ENCODE assay signal across 8 cellular contexts in the genomic region with DNA sequence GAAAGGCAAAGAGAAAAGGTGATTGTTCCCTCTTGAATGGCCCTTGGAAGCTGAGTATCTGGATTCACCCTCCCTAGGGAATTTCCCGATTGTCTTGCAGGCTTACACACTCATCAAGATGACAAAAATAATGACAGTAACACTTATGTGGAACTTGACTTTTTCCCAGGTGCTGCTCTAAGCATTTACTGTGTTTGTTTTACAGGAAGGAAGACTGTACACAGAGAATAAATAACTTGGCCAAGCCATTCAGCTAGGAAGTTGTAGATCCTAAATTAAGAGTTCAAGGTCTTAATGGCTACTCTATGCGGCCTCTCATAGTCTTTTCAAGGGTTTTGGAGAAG. TPM values are rescaled to one million over a fixed set of nuclear protein-coding genes. Genes with fewer than 3 reads are reported as not detected.
DNase-seq lines count a peak whose midpoint lies in the region; ATAC-seq and TF ChIP-seq lines count a peak whose summit lies in the region.

No MANE protein-coding gene starts in this region.

- H3K9me2 ChIP-seq in Karpas-422 (replicated peaks; ENCODE audit: insufficient read depth, low read length): no peaks in the 10 kb centered on the region

- no peaks in the 10 kb centered on the region for H3K27me3 ChIP-seq in Karpas-422 (ENCODE audit: low read length)

- H3K27ac ChIP-seq in Karpas-422 (ENCODE audit: low read length): no peak overlapping the region

- H3K9me3 Mint-ChIP-seq in CD14-positive monocyte (peaks cover 11 to 23% (median 20%) of the 10 kb centered on the region in 7 donors), IgD-negative memory B cell (peaks cover 2 to 9% (median 7%) of the 10 kb centered on the region in 3 donors), natural killer cell (no peaks in the 10 kb centered on the region)
- peaks cover 22% of the 10 kb centered on the region for H3K9me3 Mint-ChIP-seq in dendritic cell treated with granulocyte-macrophage colony-stimulating factor and Interleukin-4, amounts not matched to agents 40 ng/mL and 50 ng/mL, for 4 days

- H3K4me3 Mint-ChIP-seq in CD14-positive monocyte (peak overlapping the region; percentile 58 to 90), IgD-negative memory B cell (peak overlapping the region; percentile 76 to 90 (median 80)), natural killer cell (peak overlapping the region; percentile 58)
- H3K4me3 Mint-ChIP-seq in dendritic cell treated with granulocyte-macrophage colony-stimulating factor and Interleukin-4, amounts not matched to agents 40 ng/mL and 50 ng/mL, for 4 days: peak overlapping the region; percentile 81

- H3K27ac Mint-ChIP-seq in CD14-positive monocyte: no peak overlapping the region
- peak overlapping the region in 2 of 3 donors; percentile 16 to 59 for H3K27ac Mint-ChIP-seq in IgD-negative memory B cell
- peak overlapping the region; percentile 54 for H3K27ac Mint-ChIP-seq in dendritic cell treated with granulocyte-macrophage colony-stimulating factor and Interleukin-4, amounts not matched to agents 40 ng/mL and 50 ng/mL, for 4 days
- H3K27ac Mint-ChIP-seq in natural killer cell: no peak overlapping the region

- no peaks in the 10 kb centered on the region for H3K9me3 ChIP-seq in Karpas-422 (ENCODE audit: low read length)

- no peaks in the 10 kb centered on the region for H4K20me1 ChIP-seq in Karpas-422 (ENCODE audit: insufficient read depth, low read depth, low read length)

- TF ChIP-seq CTCF in CD14-positive monocyte (IDR thresholded peaks at IDR 0.05): no peak
- TF ChIP-seq CTCF in natural killer cell (IDR thresholded peaks at IDR 0.05): no peak

- H3K9ac ChIP-seq in Karpas-422 (ENCODE audit: low read length): no peak overlapping the region

- H2AFZ ChIP-seq in Karpas-422 (ENCODE audit: low read length): no peak overlapping the region

- intact Hi-C loops in CD14-positive monocyte (cut with micrococcal nuclease) (no loop called here), natural killer cell (cut with micrococcal nuclease) (no loop called here)
- intact Hi-C loops in dendritic cell treated with granulocyte-macrophage colony-stimulating factor and Interleukin-4, amounts not matched to agents 40 ng/mL and 50 ng/mL, for 4 days (cut with micrococcal nuclease): no loop called here

- H3K27me3 Mint-ChIP-seq in CD14-positive monocyte (ENCODE audit: low read depth in 3 of 3): peaks cover 18 to 33% (median 31%) of the 10 kb centered on the region in 3 donors
- H3K27me3 Mint-ChIP-seq in IgD-negative memory B cell: peaks cover 16% of the 10 kb centered on the region
- peaks cover 39% of the 10 kb centered on the region for H3K27me3 Mint-ChIP-seq in dendritic cell treated with granulocyte-macrophage colony-stimulating factor and Interleukin-4, amounts not matched to agents 40 ng/mL and 50 ng/mL, for 4 days
- peaks cover 27 to 43% of the 10 kb centered on the region in 2 donors for H3K27me3 Mint-ChIP-seq in natural killer cell (ENCODE audit: low read depth in 2 of 2)

- ATAC-seq in natural killer cell: no peak

- H3K36me3 Mint-ChIP-seq in CD14-positive monocyte: no peaks in the 10 kb centered on the region
- H3K36me3 Mint-ChIP-seq in IgD-negative memory B cell: no peaks in the 10 kb centered on the region
- H3K36me3 Mint-ChIP-seq in dendritic cell treated with granulocyte-macrophage colony-stimulating factor and Interleukin-4, amounts not matched to agents 40 ng/mL and 50 ng/mL, for 4 days (ENCODE audit: low read depth): no peaks in the 10 kb centered on the region
- H3K36me3 Mint-ChIP-seq in natural killer cell: peaks cover 4% of the 10 kb centered on the region

- DNase-seq in CD14-positive monocyte (ENCODE audit: low spot score): no peak
- no peak for DNase-seq in natural killer cell
- DNase-seq in AG08396 (ENCODE audit: low spot score): no peak
- DNase-seq in Karpas-422: no peak
- no peak for DNase-seq in stimulated activated naive CD4-positive, alpha-beta T cell (lab: John Stamatoyannopoulos, UW)
- DNase-seq in NCI-H2171 (lab: John Stamatoyannopoulos, UW): no peak

- H3K4me2 ChIP-seq in Karpas-422 (ENCODE audit: low read depth, low read length, poor library complexity, severe bottlenecking): no peak overlapping the region

- no peak overlapping the region for H3K4me3 ChIP-seq in Karpas-422 (ENCODE audit: low read length)

- no peaks in the 10 kb centered on the region for H3K4me1 ChIP-seq in Karpas-422 (ENCODE audit: low read length)

- no peaks in the 10 kb centered on the region for H3K79me2 ChIP-seq in Karpas-422 (ENCODE audit: low read length)

- no peaks in the 10 kb centered on the region for H3K36me3 ChIP-seq in Karpas-422 (ENCODE audit: insufficient read depth, low read length)

- H3K4me1 Mint-ChIP-seq in CD14-positive monocyte (peaks cover 18% of the 10 kb centered on the region), IgD-negative memory B cell (peaks cover 3 to 10% (median 5%) of the 10 kb centered on the region in 3 donors), natural killer cell (peaks cover 0 to 18% of the 10 kb centered on the region in 2 donors)
- peaks cover 36% of the 10 kb centered on the region for H3K4me1 Mint-ChIP-seq in dendritic cell treated with granulocyte-macrophage colony-stimulating factor and Interleukin-4, amounts not matched to agents 40 ng/mL and 50 ng/mL, for 4 days (ENCODE audit: low read depth)

RNA-seq across cellular contexts. Expression of a gene that starts 0.5 kb away (rescaled TPM):
- polyA plus RNA-seq in CD14-positive monocyte: under 1 TPM in 1 of 2 donors, not detected in 1; 0.46 TPM
- polyA plus RNA-seq in IgD-negative memory B cell: 1.3 TPM
- total RNA-seq in natural killer cell: 1 to 10 TPM; 1.8 to 2.3 (median 1.8) TPM
- not detected in 2 replicates for total RNA-seq in Karpas-422 (2014; rRNA removed; shearing (Covaris generic); ENCODE audit: low replicate concordance)

Comparison
In these comparisons a context has a peak if more than half of its experiments do, and no peak if none do; other contexts are left out.
1. H3K27ac Mint-ChIP-seq: peak in IgD-negative memory B cell (2 of 3) and dendritic cell treated with granulocyte-macrophage colony-stimulating factor and Interleukin-4, amounts not matched to agents 40 ng/mL and 50 ng/mL, for 4 days (single experiment); none in CD14-positive monocyte (0 of 7) and natural killer cell (0 of 2).
2. Peak in every context shown above with its lines, with median percentiles within 50 percentile points of each other: H3K4me3 Mint-ChIP-seq.